In the genomic region with DNA sequence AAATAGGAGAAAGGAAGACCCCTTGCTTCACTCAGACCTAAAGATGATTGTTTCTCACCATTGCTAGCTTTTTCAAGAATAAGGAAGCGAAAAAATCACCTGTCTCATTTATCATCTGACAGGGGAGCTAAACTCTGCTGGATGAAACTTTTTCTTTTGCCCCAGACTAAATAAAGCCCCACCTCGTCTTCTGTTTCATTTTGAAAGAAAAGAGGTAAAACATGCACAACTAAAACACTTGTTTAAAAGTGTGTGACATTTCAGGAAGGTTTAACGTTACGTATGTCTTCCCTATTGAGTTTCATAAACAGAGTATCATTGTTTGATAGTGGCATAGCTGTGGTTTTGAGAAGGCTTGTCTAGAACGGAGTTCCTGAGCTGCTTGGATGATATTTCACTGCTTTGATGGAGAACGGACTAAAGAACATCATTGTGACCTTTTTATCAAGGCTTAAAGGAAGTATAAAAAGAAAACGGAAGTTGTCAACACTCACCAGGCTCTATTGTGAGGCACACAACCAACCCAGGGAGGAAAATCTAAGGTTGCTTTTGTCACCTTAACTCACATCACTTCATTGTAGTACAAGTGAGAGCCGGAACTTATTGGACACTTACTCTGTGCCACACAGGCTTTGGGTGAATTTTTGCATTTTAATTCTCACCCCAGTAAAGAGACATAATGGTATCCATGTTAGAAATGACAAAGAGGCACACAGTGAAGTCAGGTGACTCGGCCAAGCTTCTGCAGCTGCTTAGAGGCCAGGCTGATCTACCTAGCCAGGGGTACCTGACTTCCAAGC, we compare ENCODE assay signal across 9 cellular contexts. TPM values are rescaled to one million over a fixed set of nuclear protein-coding genes. Genes with fewer than 3 reads are reported as not detected.
DNase-seq lines count a peak whose midpoint lies in the region; ATAC-seq, FAIRE-seq and TF ChIP-seq lines count a peak whose summit lies in the region.
"Had no signal": no experiment of that assay in that cellular context is flagged by ENCODE, and none has a peak within 500 bp of the region (broad histone marks: within the 10 kb centered on the region; RNA-seq: fewer than 3 reads in every experiment).

No MANE protein-coding gene starts in this region.

- H3K4me1 ChIP-seq in stomach: no peaks in the 10 kb centered on the region

- TF ChIP-seq CTCF in stomach (IDR thresholded peaks at IDR 0.05): no peak

- no peak overlapping the region for H3K4me3 ChIP-seq in stomach

- peak overlapping the region in 2 of 5 donors; percentile 36 to 41 for H3K27ac ChIP-seq in stomach

- no peaks in the 10 kb centered on the region for H3K36me3 ChIP-seq in stomach

- 39 to 54% (median 46%) methylated on average over 9 of the region's 9 CpGs for WGBS in stomach, 5 donors

- no peak for TF ChIP-seq EP300 in stomach (IDR thresholded peaks at IDR 0.05)

- peak; percentile 74 for FAIRE-seq in GM12891 (lab: Jason Lieb, UNC)

- peak; percentile 74 for ATAC-seq in GM21360 (IDR thresholded peaks at IDR 0.05; ENCODE audit: unreplicated experiment)

- intact Hi-C loops in stomach (cut with DNase I; ENCODE audit: low total_unique reads): no loop called here

- DNase-seq in GM12891 (ENCODE audit: insufficient read length, low spot score): no peak
- DNase-seq in M059J (ENCODE audit: low read depth): peak; percentile 84
- peak; percentile 35 for DNase-seq in foreskin melanocyte
- DNase-seq in NCI-H526 (lab: John Stamatoyannopoulos, UW): no peak
- no peak for DNase-seq in CD1c-positive myeloid dendritic cell (ENCODE audit: extremely low spot score)
- no peak for DNase-seq in stomach
- no peak for DNase-seq in iPS-NIHi11 (ENCODE audit: low spot score)

- H3K9me3 ChIP-seq in stomach: no peaks in the 10 kb centered on the region

- TF ChIP-seq POLR2A in GM12891 (IDR thresholded peaks at IDR 0.05; ENCODE audit: low read depth, low read length): no peak
- TF ChIP-seq POLR2A in stomach (IDR thresholded peaks at IDR 0.05): no peak

- H3K27me3 ChIP-seq in stomach: no peaks in the 10 kb centered on the region

TF ChIP-seq in GM12891, 5 proteins besides CTCF, POLR2A, EP300 and RAD21:
- TF ChIP-seq POLR2AphosphoS5 (IDR thresholded peaks at IDR 0.05; ENCODE audit: low read depth, low read length) (no peak), TAF1 (IDR thresholded peaks at IDR 0.05; ENCODE audit: low read depth, low read length) (no peak), POU2F2 (IDR thresholded peaks at IDR 0.05; ENCODE audit: low read depth, low read length) (no peak), SPI1 (IDR thresholded peaks at IDR 0.05; ENCODE audit: low read depth, low read length) (peak; percentile 72)

RNA-seq across cellular contexts. Expression of a gene that starts 29.5 kb away (rescaled TPM):
- polyA plus RNA-seq in GM12891 (2012; ENCODE audit: low read depth, missing spikeins): not detected
- total RNA-seq in M059J (2014; rRNA removed; shearing (Covaris generic)): 5.5 and 11.9 TPM in 2 replicates
- total RNA-seq in stomach: 10 to 100 TPM in 3 of 5 donors, 1 to 10 TPM in 2; 2.9 to 20.5 (median 13.2) TPM
- polyA plus RNA-seq in stomach: 1 to 10 TPM; 4.1 to 6.8 (median 4.7) TPM
- total RNA-seq: NCI-H460 had no signal

Comparison
In these comparisons a context has a peak if more than half of its experiments do, and no peak if none do; other contexts are left out.
1. DNase-seq: peak in M059J (single experiment) and foreskin melanocyte (single experiment); none in GM12891 (single experiment), NCI-H526 (0 of 2), CD1c-positive myeloid dendritic cell (single experiment), stomach (single experiment) and iPS-NIHi11 (single experiment).